In the genomic region with DNA sequence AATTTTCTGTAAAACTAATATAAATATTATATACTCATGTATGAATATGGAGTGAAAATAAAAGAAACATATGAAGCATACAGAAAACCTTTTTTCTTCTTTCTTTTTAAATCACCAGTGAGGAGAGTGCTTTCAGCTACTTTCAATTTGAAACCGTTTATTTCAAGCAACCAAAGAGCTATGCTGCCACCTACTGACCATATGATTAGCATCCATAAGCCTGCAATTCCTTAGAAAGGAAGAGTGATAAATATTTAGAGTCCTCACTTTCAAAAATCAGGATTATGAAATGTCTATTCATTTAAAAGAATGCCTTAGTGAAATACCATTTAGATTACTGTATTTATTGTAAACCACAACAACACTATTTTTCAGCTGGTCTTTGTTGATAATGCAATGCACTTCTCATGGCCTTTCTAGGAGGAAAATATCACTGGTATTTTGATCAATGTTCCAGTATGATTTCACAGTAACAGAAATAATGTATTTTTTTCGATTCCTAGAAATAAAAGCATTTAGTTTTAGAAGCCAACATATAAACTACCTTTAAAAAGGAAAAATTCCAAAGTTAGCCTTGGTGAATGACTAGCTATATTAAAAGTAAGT, we compare ENCODE assay signal across 8 cellular contexts.
DNase-seq lines count a peak whose midpoint lies in the region; ATAC-seq and TF ChIP-seq lines count a peak whose summit lies in the region.

No MANE protein-coding gene starts in this region.

- H3K27me3 ChIP-seq in DND-41 (ENCODE audit: insufficient read depth, low read length, poor library complexity) (no peaks in the 10 kb centered on the region), hepatocyte (no peaks in the 10 kb centered on the region)

- H3K4me1 ChIP-seq in DND-41 (ENCODE audit: insufficient read depth, low read length) (peaks cover 10% of the 10 kb centered on the region), hepatocyte (ENCODE audit: insufficient read depth) (no peaks in the 10 kb centered on the region)

- no peaks in the 10 kb centered on the region for H3K36me3 Mint-ChIP-seq in activated naive CD8-positive, alpha-beta T cell treated with anti-CD3 and anti-CD28 coated beads, Interleukin-2, amount 10 ng/mL, durations not matched to agents 7 days and 5 days

- H2AFZ ChIP-seq in DND-41 (ENCODE audit: low read depth, low read length) (0 out of 2 replicates have a peak overlapping the region, but pooled peaks have one; percentile 73), hepatocyte (no peak overlapping the region)

- no peak overlapping the region for H3K27ac Mint-ChIP-seq in activated naive CD8-positive, alpha-beta T cell treated with anti-CD3 and anti-CD28 coated beads, Interleukin-2, amount 10 ng/mL, durations not matched to agents 7 days and 5 days

- H3K4me3 ChIP-seq in DND-41 (ENCODE audit: low read depth in 1 of 2, low read length in 2 of 2), result no peak overlapping the region
- H3K4me3 ChIP-seq in hepatocyte, result no peak overlapping the region

- H3K79me2 ChIP-seq in DND-41 (ENCODE audit: insufficient read depth, low read length) (no peaks in the 10 kb centered on the region), hepatocyte (no peaks in the 10 kb centered on the region)

- peak; percentile 59 for DNase-seq in DND-41
- peak; percentile 35 for DNase-seq in NCI-H2227 (lab: John Stamatoyannopoulos, UW; ENCODE audit: unreplicated experiment)
- DNase-seq in activated naive CD8-positive, alpha-beta T cell treated with anti-CD3 and anti-CD28 coated beads, Interleukin-2, amount 10 ng/mL, durations not matched to agents 7 days and 5 days, result no peak
- DNase-seq in hepatocyte (ENCODE audit: low spot score), result peak; percentile 85
- peak; percentile 26 for DNase-seq in stimulated activated CD8-positive, alpha-beta memory T cell treated with anti-CD3 and anti-CD28 coated beads, Interleukin-4, amount 100 ng/mL, for 48 hours
- DNase-seq in GM19238 (ENCODE audit: insufficient read length, low spot score), result no peak

- TF ChIP-seq CTCF in DND-41 (IDR thresholded peaks at IDR 0.05; ENCODE audit: borderline replicate concordance, extremely low read depth, low read length, poor library complexity, severe bottlenecking), result peak; percentile 92
- peak; percentile 95 for TF ChIP-seq CTCF in hepatocyte (IDR thresholded peaks at IDR 0.05; ENCODE audit: poor library complexity)

- H4K20me1 ChIP-seq in DND-41 (ENCODE audit: insufficient read depth, low read length), result no peaks in the 10 kb centered on the region
- no peaks in the 10 kb centered on the region for H4K20me1 ChIP-seq in hepatocyte (ENCODE audit: insufficient read depth, poor library complexity, severe bottlenecking)

- H3K9me3 ChIP-seq in DND-41 (ENCODE audit: insufficient read depth, low read length, severe bottlenecking) (no peaks in the 10 kb centered on the region), hepatocyte (ENCODE audit: low read depth) (no peaks in the 10 kb centered on the region)

- no peak overlapping the region for H3K4me3 Mint-ChIP-seq in activated naive CD8-positive, alpha-beta T cell treated with anti-CD3 and anti-CD28 coated beads, Interleukin-2, amount 10 ng/mL, durations not matched to agents 7 days and 5 days

- no peaks in the 10 kb centered on the region for H3K9me2 ChIP-seq in hepatocyte (replicated peaks; ENCODE audit: insufficient read depth)

- WGBS in hepatocyte (ENCODE audit: low lambda C conversion rate, missing lambda C conversion rate), result 3% methylated on average over 2 of the region's 2 CpGs

- H3K27ac ChIP-seq in DND-41 (ENCODE audit: low read length) (no peak overlapping the region), hepatocyte (no peak overlapping the region)

- H3K4me2 ChIP-seq in DND-41 (ENCODE audit: insufficient read depth, low read length) (peak overlapping the region; percentile 47; the same call in 1 of the 2 replicates), hepatocyte (peak overlapping the region; percentile 19)

- no peaks in the 10 kb centered on the region for H3K27me3 Mint-ChIP-seq in activated naive CD8-positive, alpha-beta T cell treated with anti-CD3 and anti-CD28 coated beads, Interleukin-2, amount 10 ng/mL, durations not matched to agents 7 days and 5 days

- ATAC-seq in DND-41 (ENCODE audit: insufficient read depth, low read depth), result peak; percentile 91
- ATAC-seq in GM19372 (IDR thresholded peaks at IDR 0.05; ENCODE audit: low read depth, unreplicated experiment), result peak; percentile 87
- peak; percentile 92 for ATAC-seq in HG03196 (IDR thresholded peaks at IDR 0.05; ENCODE audit: unreplicated experiment)
- ATAC-seq in activated naive CD8-positive, alpha-beta T cell treated with anti-CD3 and anti-CD28 coated beads, Interleukin-2, amount 10 ng/mL, durations not matched to agents 7 days and 5 days (ENCODE audit: low read depth), result peak; percentile 58

- POLR2A ChIA-PET in activated naive CD8-positive, alpha-beta T cell treated with anti-CD3 and anti-CD28 coated beads, Interleukin-2, amount 10 ng/mL, durations not matched to agents 7 days and 5 days (lab: Charles Lee), result no interaction called here

- H3K9ac ChIP-seq in DND-41 (ENCODE audit: low read depth, low read length), result peak overlapping the region; percentile 24; the same call in 1 of the 2 replicates

- no peaks in the 10 kb centered on the region for H3K9me3 Mint-ChIP-seq in activated naive CD8-positive, alpha-beta T cell treated with anti-CD3 and anti-CD28 coated beads, Interleukin-2, amount 10 ng/mL, durations not matched to agents 7 days and 5 days

- H3K36me3 ChIP-seq in DND-41 (ENCODE audit: insufficient read depth, low read length) (no peaks in the 10 kb centered on the region), hepatocyte (replicated peaks; ENCODE audit: insufficient read depth, low read depth) (no peaks in the 10 kb centered on the region)

- no peaks in the 10 kb centered on the region for H3K4me1 Mint-ChIP-seq in activated naive CD8-positive, alpha-beta T cell treated with anti-CD3 and anti-CD28 coated beads, Interleukin-2, amount 10 ng/mL, durations not matched to agents 7 days and 5 days

Comparison
In these comparisons a context has a peak if more than half of its experiments do, and no peak if none do; other contexts are left out.
1. DNase-seq: peak in DND-41 (single experiment), NCI-H2227 (single experiment), hepatocyte (single experiment) and stimulated activated CD8-positive, alpha-beta memory T cell treated with anti-CD3 and anti-CD28 coated beads, Interleukin-4, amount 100 ng/mL, for 48 hours (single experiment); none in activated naive CD8-positive, alpha-beta T cell treated with anti-CD3 and anti-CD28 coated beads, Interleukin-2, amount 10 ng/mL, durations not matched to agents 7 days and 5 days (single experiment) and GM19238 (single experiment).
2. Peak in every context shown above with its lines, with median percentiles within 50 percentile points of each other: ATAC-seq.